In the genomic region with DNA sequence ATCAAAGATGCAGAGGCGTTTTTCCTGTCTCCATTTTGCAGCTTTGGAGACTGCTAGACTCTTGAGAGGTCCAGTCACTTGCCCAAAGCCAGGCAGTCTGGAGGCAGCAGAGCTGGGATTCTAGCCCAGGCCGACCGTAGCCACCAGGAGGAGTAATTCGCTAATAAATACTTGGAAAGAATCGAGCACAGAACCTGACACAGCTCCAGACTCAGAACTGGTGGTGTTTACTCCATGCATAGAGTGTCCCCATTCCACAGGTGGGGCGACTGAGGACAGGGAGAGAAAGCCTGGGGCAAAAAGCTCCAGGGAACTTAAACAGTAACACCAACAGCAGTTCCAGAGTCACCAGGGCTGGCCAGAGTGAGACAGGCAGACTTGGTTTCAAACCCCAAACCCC, we compare ENCODE assay signal across 8 cellular contexts. TPM values are rescaled to one million over a fixed set of nuclear protein-coding genes. Genes with fewer than 3 reads are reported as not detected.
DNase-seq lines count a peak whose midpoint lies in the region; ATAC-seq and TF ChIP-seq lines count a peak whose summit lies in the region.

No MANE protein-coding gene starts in this region.

- POLR2A ChIA-PET in Caco-2 (lab: Charles Lee) = no interaction called here

- intact Hi-C loops in Caco-2 (cut with micrococcal nuclease; ENCODE audit: unreplicated experiment) = no loop called here

- H3K9me3 ChIP-seq in Caco-2 = no peaks in the 10 kb centered on the region

- H3K36me3 ChIP-seq in Caco-2 (ENCODE audit: control insufficient read depth, insufficient read depth, low read length) = no peaks in the 10 kb centered on the region

- H3K4me3 ChIP-seq in Caco-2 (ENCODE audit: low read depth, low read length) = no peak overlapping the region

- no peaks in the 10 kb centered on the region for H3K36me3 Mint-ChIP-seq in Caco-2 (ENCODE audit: insufficient read depth, unreplicated experiment)
- H3K36me3 Mint-ChIP-seq in activated naive CD4-positive, alpha-beta T cell treated with anti-CD3 and anti-CD28 coated beads, Interleukin-2, amount 10 ng/mL, durations not matched to agents 7 days and 5 days = no peaks in the 10 kb centered on the region

- no peaks in the 10 kb centered on the region for H3K27me3 ChIP-seq in Caco-2 (replicated peaks; ENCODE audit: control insufficient read depth, insufficient read depth, low read length)

- TF ChIP-seq CTCF in Caco-2 (IDR thresholded peaks at IDR 0.05; ENCODE audit: insufficient read depth in 1 of 2, low read depth in 1 of 2, low read length in 1 of 2, severe bottlenecking in 1 of 2, unreplicated experiment in 1 of 2) = peak in 1 of 2 experiments; percentile 11

- no peak for ATAC-seq in HG03457 (IDR thresholded peaks at IDR 0.05; ENCODE audit: unreplicated experiment)
- ATAC-seq in HG02884 (IDR thresholded peaks at IDR 0.05; ENCODE audit: unreplicated experiment) = no peak
- no peak for ATAC-seq in stimulated activated naive CD8-positive, alpha-beta T cell treated with anti-CD3 and anti-CD28 coated beads, Interleukin-15, amount 100 ng/mL, for 72 hours

- peaks cover 1% of the 10 kb centered on the region; the same call in 1 of the 2 replicates for H3K4me1 ChIP-seq in Caco-2

- H3K9me3 Mint-ChIP-seq in Caco-2 (ENCODE audit: unreplicated experiment) = no peaks in the 10 kb centered on the region
- H3K9me3 Mint-ChIP-seq in activated naive CD4-positive, alpha-beta T cell treated with anti-CD3 and anti-CD28 coated beads, Interleukin-2, amount 10 ng/mL, durations not matched to agents 7 days and 5 days = no peaks in the 10 kb centered on the region
- no peaks in the 10 kb centered on the region for H3K9me3 Mint-ChIP-seq in stimulated activated naive CD8-positive, alpha-beta T cell treated with anti-CD3 and anti-CD28 coated beads, Interleukin-15, amount 100 ng/mL, for 72 hours

- no peak overlapping the region for H3K27ac Mint-ChIP-seq in Caco-2 (ENCODE audit: unreplicated experiment)
- H3K27ac Mint-ChIP-seq in activated naive CD4-positive, alpha-beta T cell treated with anti-CD3 and anti-CD28 coated beads, Interleukin-2, amount 10 ng/mL, durations not matched to agents 7 days and 5 days = no peak overlapping the region
- no peak overlapping the region for H3K27ac Mint-ChIP-seq in stimulated activated naive CD8-positive, alpha-beta T cell treated with anti-CD3 and anti-CD28 coated beads, Interleukin-15, amount 100 ng/mL, for 72 hours

- H3K27me3 Mint-ChIP-seq in Caco-2 (ENCODE audit: insufficient read depth, unreplicated experiment) = no peaks in the 10 kb centered on the region
- H3K27me3 Mint-ChIP-seq in activated naive CD4-positive, alpha-beta T cell treated with anti-CD3 and anti-CD28 coated beads, Interleukin-2, amount 10 ng/mL, durations not matched to agents 7 days and 5 days = peaks cover 84% of the 10 kb centered on the region
- H3K27me3 Mint-ChIP-seq in stimulated activated naive CD8-positive, alpha-beta T cell treated with anti-CD3 and anti-CD28 coated beads, Interleukin-15, amount 100 ng/mL, for 72 hours = peaks cover 70% of the 10 kb centered on the region

- CTCF ChIA-PET in Caco-2 (lab: Charles Lee) = interaction anchor here (0.6 to 4.5 kb wide), 7 partner anchors 11 to 1090 kb away, joined by 3 to 31 read pairs (median 4); a partner anchor contains a TSS
- CTCF ChIA-PET in activated naive CD4-positive, alpha-beta T cell treated with anti-CD3 and anti-CD28 coated beads, Interleukin-2, amount 10 ng/mL, durations not matched to agents 7 days and 5 days (lab: Charles Lee) = interaction anchor here (1.0 to 4.6 kb wide), 3 partner anchors 10 to 115 kb away, joined by 5 to 61 read pairs (median 6); no protein-coding TSS in a partner anchor

- DNase-seq in Caco-2 (peak; percentile 47 to 52), LHCN-M2 (ENCODE audit: low read depth) (peak; percentile 34), caudate nucleus (lab: John Stamatoyannopoulos, UW) (peak in 24 of 61 donors; percentile 12 to 62 (median 42)), medulla oblongata (ENCODE audit: extremely low spot score) (peak; percentile 71)
- DNase-seq in activated naive CD4-positive, alpha-beta T cell treated with anti-CD3 and anti-CD28 coated beads, Interleukin-2, amount 10 ng/mL, durations not matched to agents 7 days and 5 days = no peak
- DNase-seq in stimulated activated naive CD8-positive, alpha-beta T cell treated with anti-CD3 and anti-CD28 coated beads, Interleukin-15, amount 100 ng/mL, for 72 hours = no peak

- H3K4me1 Mint-ChIP-seq in Caco-2 (ENCODE audit: low read depth, unreplicated experiment) = peaks cover 6% of the 10 kb centered on the region
- no peaks in the 10 kb centered on the region for H3K4me1 Mint-ChIP-seq in activated naive CD4-positive, alpha-beta T cell treated with anti-CD3 and anti-CD28 coated beads, Interleukin-2, amount 10 ng/mL, durations not matched to agents 7 days and 5 days
- H3K4me1 Mint-ChIP-seq in stimulated activated naive CD8-positive, alpha-beta T cell treated with anti-CD3 and anti-CD28 coated beads, Interleukin-15, amount 100 ng/mL, for 72 hours = no peaks in the 10 kb centered on the region

- H3K4me3 Mint-ChIP-seq in Caco-2 (ENCODE audit: unreplicated experiment) = no peak overlapping the region
- H3K4me3 Mint-ChIP-seq in activated naive CD4-positive, alpha-beta T cell treated with anti-CD3 and anti-CD28 coated beads, Interleukin-2, amount 10 ng/mL, durations not matched to agents 7 days and 5 days = no peak overlapping the region
- no peak overlapping the region for H3K4me3 Mint-ChIP-seq in stimulated activated naive CD8-positive, alpha-beta T cell treated with anti-CD3 and anti-CD28 coated beads, Interleukin-15, amount 100 ng/mL, for 72 hours

- BruUV-seq in Caco-2 (replicated peaks; lab: Mats Ljungman, UMichigan) = no TSS peak

- peak overlapping the region; percentile 99 for H3K27ac ChIP-seq in caudate nucleus (ENCODE audit: low read depth, low read length)

RNA-seq across cellular contexts. Expression of a gene that starts 10.7 kb away (rescaled TPM):
- total RNA-seq in Caco-2 (2022) (12.3 and 18.7 TPM in 2 replicates), LHCN-M2 (2014; rRNA removed) (103 and 117 TPM in 2 replicates)
- 90.9 TPM for polyA plus RNA-seq in LHCN-M2 (2012)

RNA-seq across cellular contexts. Expression of a gene that starts 38.8 kb away (rescaled TPM):
- total RNA-seq in Caco-2 (2022) = 55.9 and 62.7 TPM in 2 replicates
- 46.4 and 49.4 TPM in 2 replicates for total RNA-seq in LHCN-M2 (2014; rRNA removed)
- 70.2 TPM for polyA plus RNA-seq in LHCN-M2 (2012)

RNA-seq across cellular contexts. Expression of a gene that starts 45.8 kb away (rescaled TPM):
- total RNA-seq in Caco-2 (2022) = 34.6 and 34.9 TPM in 2 replicates
- 55.2 and 63.3 TPM in 2 replicates for total RNA-seq in LHCN-M2 (2014; rRNA removed)
- 30.2 TPM for polyA plus RNA-seq in LHCN-M2 (2012)

Comparison
In these comparisons a context has a peak if more than half of its experiments do, and no peak if none do; other contexts are left out.
1. DNase-seq: peak in Caco-2 (2 of 2), LHCN-M2 (single experiment) and medulla oblongata (single experiment); none in activated naive CD4-positive, alpha-beta T cell treated with anti-CD3 and anti-CD28 coated beads, Interleukin-2, amount 10 ng/mL, durations not matched to agents 7 days and 5 days (single experiment) and stimulated activated naive CD8-positive, alpha-beta T cell treated with anti-CD3 and anti-CD28 coated beads, Interleukin-15, amount 100 ng/mL, for 72 hours (0 of 2).